ENCODE assay signal across 16 cellular contexts in the genomic region with DNA sequence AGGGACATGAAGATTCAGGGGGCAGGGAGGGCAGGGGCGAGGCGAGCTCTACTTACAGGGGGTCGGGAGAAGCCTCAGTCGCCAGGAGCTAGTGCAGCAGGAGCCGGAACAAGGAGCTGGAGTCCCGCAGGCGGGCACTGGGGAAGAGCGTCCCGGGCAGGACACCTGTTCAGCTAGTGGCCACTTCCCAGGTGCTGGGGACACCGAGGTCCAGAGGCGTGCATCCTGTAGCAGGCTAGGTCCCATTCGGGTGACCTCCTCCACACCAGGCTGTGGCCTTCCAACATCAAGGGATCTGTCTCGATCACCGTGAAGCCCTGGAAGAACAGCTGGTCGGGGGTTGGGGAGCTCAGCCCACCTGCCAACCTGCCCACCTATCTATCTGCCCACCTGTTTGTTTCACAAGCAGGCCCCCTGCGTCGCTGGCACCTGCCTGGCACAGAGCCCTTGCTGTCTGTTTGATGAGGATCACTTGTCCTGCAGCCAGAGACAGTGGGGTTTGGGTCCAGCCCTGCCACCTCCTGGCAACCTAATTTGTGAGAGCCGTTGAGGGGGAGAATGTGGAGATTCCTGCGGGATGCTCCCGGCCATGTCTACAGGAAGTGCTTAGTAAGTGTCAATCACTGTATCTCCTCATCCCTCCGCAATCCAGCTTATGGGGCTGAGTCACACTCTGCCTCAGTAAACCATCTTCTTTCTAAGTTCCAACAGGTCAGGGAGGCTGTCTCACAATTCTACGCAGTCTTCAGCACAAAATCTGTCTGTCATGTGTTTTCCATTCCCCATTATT.
DNase-seq lines count a peak whose midpoint lies in the region; ATAC-seq and TF ChIP-seq lines count a peak whose summit lies in the region.
"Had no signal": no experiment of that assay in that cellular context is flagged by ENCODE, and none has a peak within 500 bp of the region (broad histone marks: within the 10 kb centered on the region; RNA-seq: fewer than 3 reads in every experiment).

No MANE protein-coding gene starts in this region.

- H3K9me3 ChIP-seq in right cardiac atrium (ENCODE audit: control insufficient read depth, low read length) (no peaks in the 10 kb centered on the region), left lung (no peaks in the 10 kb centered on the region)

- DNase-seq in cardiac septum (ENCODE audit: low spot score), result peak; percentile 73
- no peak for DNase-seq in right cardiac atrium
- DNase-seq in NCI-H510A (lab: John Stamatoyannopoulos, UW), result peak; percentile 58
- peak; percentile 12 to 62 for DNase-seq in left lung
- DNase-seq in Kasumi-1 (lab: John Stamatoyannopoulos, UW), result no peak
- no peak for DNase-seq in putamen (ENCODE audit: low spot score)
- DNase-seq: activated CD4-positive, alpha-beta T cell treated with anti-CD3 and anti-CD28 coated beads, Interleukin-2, amount 50 U/mL, for 48 hours; activated naive CD8-positive, alpha-beta T cell treated with anti-CD3 and anti-CD28 coated beads, Interleukin-2, amount 50 U/mL, for 24 hours; activated T-cell treated with anti-CD3 and anti-CD28 coated beads, Interleukin-2, amount 50 U/mL, for 4 hours; NCI-H187; stimulated activated naive CD8-positive, alpha-beta T cell treated with anti-CD3 and anti-CD28 coated beads, Interleukin-15, Interleukin-2, amounts not matched to agents 100 U/mL and 50 U/mL, for 24 hours had no signal

- ATAC-seq in right cardiac atrium (no peak), left lung (no peak), GM21825 (IDR thresholded peaks at IDR 0.05; ENCODE audit: unreplicated experiment) (no peak), GM18511 (IDR thresholded peaks at IDR 0.05; ENCODE audit: unreplicated experiment) (no peak)
- ATAC-seq: activated naive CD8-positive, alpha-beta T cell treated with anti-CD3 and anti-CD28 coated beads, Interleukin-2, amount 50 U/mL, for 24 hours; activated T-cell treated with anti-CD3 and anti-CD28 coated beads, Interleukin-2, amount 50 U/mL, for 4 hours; natural killer cell treated with Interleukin-12 subunit alpha and Interleukin-12 subunit beta and Interleukin-15 and Interleukin-18, amount 100 ng/mL, for 72 hours; stimulated activated naive CD8-positive, alpha-beta T cell treated with anti-CD3 and anti-CD28 coated beads, Interleukin-15, Interleukin-2, amounts not matched to agents 100 U/mL and 50 U/mL, for 24 hours had no signal

- H3K4me3 ChIP-seq in right cardiac atrium (ENCODE audit: low read length), result no peak overlapping the region
- H3K4me3 ChIP-seq in left lung, result no peak overlapping the region
- H3K4me3 ChIP-seq: breast epithelium, esophagus muscularis mucosa had no signal

- WGBS in right cardiac atrium, result 83% methylated on average over 22 of the region's 22 CpGs

- no peak for TF ChIP-seq CTCF in left lung (IDR thresholded peaks at IDR 0.05)

- no peaks in the 10 kb centered on the region for H3K36me3 ChIP-seq in left lung
- H3K36me3 ChIP-seq: breast epithelium, esophagus muscularis mucosa had no signal

- H3K27me3 ChIP-seq in right cardiac atrium (ENCODE audit: control insufficient read depth, insufficient read depth), result no peaks in the 10 kb centered on the region
- H3K27me3 ChIP-seq in left lung, result peaks cover 0 to 41% of the 10 kb centered on the region in 2 donors

- intact Hi-C loops in cardiac septum (cut with DNase I) (no loop called here), right cardiac atrium (cut with DNase I) (no loop called here), left lung (cut with DNase I) (no loop called here)

- H3K4me1 ChIP-seq in right cardiac atrium (ENCODE audit: control insufficient read depth, insufficient read depth, low read length) (no peaks in the 10 kb centered on the region), left lung (no peaks in the 10 kb centered on the region)
- H3K4me1 ChIP-seq: breast epithelium, esophagus muscularis mucosa had no signal

- no peak overlapping the region for H3K27ac ChIP-seq in right cardiac atrium (ENCODE audit: low read length)
- no peak overlapping the region for H3K27ac ChIP-seq in left lung
- H3K27ac ChIP-seq: breast epithelium, esophagus muscularis mucosa had no signal

Comparison
In these comparisons a context has a peak if more than half of its experiments do, and no peak if none do; other contexts are left out.
1. DNase-seq: peak in cardiac septum (single experiment), NCI-H510A (single experiment) and left lung (2 of 2); none in right cardiac atrium (0 of 3), Kasumi-1 (0 of 2) and putamen (single experiment).